Comparison of ENCODE assay signal across 9 cellular contexts in genomic region chr11:82718307-82718706, GRCh38. TPM values are rescaled to one million over a fixed set of nuclear protein-coding genes. Genes with fewer than 3 reads are reported as not detected.
DNase-seq lines count a peak whose midpoint lies in the region; ATAC-seq and TF ChIP-seq lines count a peak whose summit lies in the region.
"Had no signal": no experiment of that assay in that cellular context is flagged by ENCODE, and none has a peak within 500 bp of the region (broad histone marks: within the 10 kb centered on the region; RNA-seq: fewer than 3 reads in every experiment).

No MANE protein-coding gene starts in this region.

- DNase-seq in DMS79 treated with DMSO at 0.1 percent for 48 hours (lab: John Stamatoyannopoulos, UW) (peak; percentile 11), DMS79 (lab: John Stamatoyannopoulos, UW) (no peak), GM23248 (peak; percentile 82), NCI-H1694 (lab: John Stamatoyannopoulos, UW) (peak; percentile 53), Right ventricle myocardium superior (no peak), prostate gland (ENCODE audit: low spot score) (no peak)
- peak; percentile 34 for DNase-seq in activated CD8-positive, alpha-beta T cell treated with anti-CD3 and anti-CD28 coated beads for 36 hours

- no peaks in the 10 kb centered on the region for H3K36me3 Mint-ChIP-seq in activated CD8-positive, alpha-beta T cell treated with anti-CD3 and anti-CD28 coated beads for 36 hours (ENCODE audit: low read depth)

- H2AFZ ChIP-seq in GM23248 = peak overlapping the region; percentile 25; the same call in 1 of the 2 replicates

- 23 to 24% methylated on average over 5 of the region's 5 CpGs for WGBS in GM23248 (ENCODE audit: low coverage in 1 of 2, low lambda C conversion rate in 2 of 2, missing lambda C conversion rate in 2 of 2), 2 experiments
- 14% methylated on average over 5 of the region's 5 CpGs for WGBS in prostate gland

- no peaks in the 10 kb centered on the region for H3K9me3 Mint-ChIP-seq in activated CD8-positive, alpha-beta T cell treated with anti-CD3 and anti-CD28 coated beads for 36 hours

- no peaks in the 10 kb centered on the region for H3K9me2 ChIP-seq in GM23248 (ENCODE audit: insufficient read depth)

- H3K4me1 Mint-ChIP-seq in activated CD8-positive, alpha-beta T cell treated with anti-CD3 and anti-CD28 coated beads for 36 hours (ENCODE audit: low read depth) = no peaks in the 10 kb centered on the region

- no peak overlapping the region for H3K27ac Mint-ChIP-seq in activated CD8-positive, alpha-beta T cell treated with anti-CD3 and anti-CD28 coated beads for 36 hours

- H3K4me3 Mint-ChIP-seq in activated CD8-positive, alpha-beta T cell treated with anti-CD3 and anti-CD28 coated beads for 36 hours = no peak overlapping the region

- H3K9me3 ChIP-seq in GM23248 (ENCODE audit: low read depth) = no peaks in the 10 kb centered on the region
- no peaks in the 10 kb centered on the region for H3K9me3 ChIP-seq in prostate gland
- H3K9me3 ChIP-seq: BLaER1 treated with 17β-estradiol and CSF1 and Interleukin-3, amounts not matched to agents 10 nM and 100 nM had no signal

- no peaks in the 10 kb centered on the region for H3F3A ChIP-seq in GM23248 (ENCODE audit: insufficient read depth)

- POLR2A ChIA-PET in activated CD8-positive, alpha-beta T cell treated with anti-CD3 and anti-CD28 coated beads for 36 hours (lab: Charles Lee) = no interaction called here

- peaks cover 9% of the 10 kb centered on the region for H3K27me3 ChIP-seq in GM23248 (replicated peaks; ENCODE audit: insufficient read depth)
- H3K27me3 ChIP-seq in prostate gland (replicated peaks; ENCODE audit: insufficient read depth) = no peaks in the 10 kb centered on the region
- H3K27me3 ChIP-seq: BLaER1 treated with 17β-estradiol and CSF1 and Interleukin-3, amounts not matched to agents 10 nM and 100 nM had no signal

- H3K27me3 Mint-ChIP-seq in activated CD8-positive, alpha-beta T cell treated with anti-CD3 and anti-CD28 coated beads for 36 hours = peaks cover 1% of the 10 kb centered on the region

- H3K4me2 ChIP-seq in GM23248 (ENCODE audit: unreplicated experiment) = no peak overlapping the region
- H3K4me2 ChIP-seq: BLaER1 treated with 17β-estradiol and CSF1 and Interleukin-3, amounts not matched to agents 10 nM and 100 nM had no signal

- CTCF ChIA-PET in activated CD8-positive, alpha-beta T cell treated with anti-CD3 and anti-CD28 coated beads for 36 hours (lab: Charles Lee) = interaction anchor here (0.6 to 4.1 kb wide), 15 partner anchors 12 to 1096 kb away, joined by 3 to 23 read pairs (median 6); partner anchors contain the start of genes DDIAS and FAM181B

- no peak for TF ChIP-seq POLR2A in prostate gland (IDR thresholded peaks at IDR 0.05)

- in situ Hi-C loops in GM23248 (cut with MboI) = no loop called here

- H3K9ac ChIP-seq in GM23248 = no peak overlapping the region
- H3K9ac ChIP-seq: BLaER1 treated with 17β-estradiol and CSF1 and Interleukin-3, amounts not matched to agents 10 nM and 100 nM had no signal

- peak; percentile 78 for TF ChIP-seq CTCF in activated CD8-positive, alpha-beta T cell treated with anti-CD3 and anti-CD28 coated beads for 36 hours (IDR thresholded peaks at IDR 0.05)
- peak; percentile 42 to 76 (median 56) for TF ChIP-seq CTCF in prostate gland (IDR thresholded peaks at IDR 0.05)

- no peak overlapping the region for H3K27ac ChIP-seq in GM23248
- no peak overlapping the region for H3K27ac ChIP-seq in prostate gland
- H3K27ac ChIP-seq: BLaER1 treated with 17β-estradiol and CSF1 and Interleukin-3, amounts not matched to agents 10 nM and 100 nM had no signal

- H3K36me3 ChIP-seq in GM23248 (ENCODE audit: low read depth) = no peaks in the 10 kb centered on the region
- H3K36me3 ChIP-seq in prostate gland = no peaks in the 10 kb centered on the region
- H3K36me3 ChIP-seq: BLaER1 treated with 17β-estradiol and CSF1 and Interleukin-3, amounts not matched to agents 10 nM and 100 nM had no signal

- H3K4me1 ChIP-seq in GM23248 (ENCODE audit: insufficient read depth) (peaks cover 6% of the 10 kb centered on the region; the same call in 1 of the 2 replicates), prostate gland (replicated peaks) (no peaks in the 10 kb centered on the region)

- H3K79me2 ChIP-seq in GM23248 (ENCODE audit: insufficient read depth) = no peaks in the 10 kb centered on the region

- no peaks in the 10 kb centered on the region for H4K20me1 ChIP-seq in GM23248 (ENCODE audit: insufficient read depth)
- H4K20me1 ChIP-seq: BLaER1 treated with 17β-estradiol and CSF1 and Interleukin-3, amounts not matched to agents 10 nM and 100 nM had no signal

- peak; percentile 45 for ATAC-seq in activated CD8-positive, alpha-beta T cell treated with anti-CD3 and anti-CD28 coated beads for 36 hours
- peak; percentile 79 for ATAC-seq in Right ventricle myocardium superior (ENCODE audit: poor library complexity)
- no peak for ATAC-seq in GM18861 (IDR thresholded peaks at IDR 0.05; ENCODE audit: unreplicated experiment)

- H3K4me3 ChIP-seq in GM23248 = no peak overlapping the region
- no peak overlapping the region for H3K4me3 ChIP-seq in prostate gland
- H3K4me3 ChIP-seq: BLaER1 treated with 17β-estradiol and CSF1 and Interleukin-3, amounts not matched to agents 10 nM and 100 nM had no signal

- intact Hi-C loops in activated CD8-positive, alpha-beta T cell treated with anti-CD3 and anti-CD28 coated beads for 36 hours (cut with micrococcal nuclease) = loop anchor here (2.0 kb wide), 1 partner anchor 144 kb away; no protein-coding TSS in a partner anchor
- intact Hi-C loops in Right ventricle myocardium superior (cut with DNase I) (loop anchor here (10.0 kb wide), 1 partner anchor 146 kb away; no protein-coding TSS in a partner anchor), prostate gland (cut with DNase I) (loop anchor here (10.0 kb wide), 1 partner anchor 1096 kb away; no protein-coding TSS in a partner anchor)

RNA-seq across cellular contexts. Expression of gene FAM181B, which starts 15.4 kb away (rescaled TPM):
- not detected in 2 replicates for total RNA-seq in GM23248 (2014; rRNA removed; shearing (Covaris generic))
- not detected in 2 replicates for polyA plus RNA-seq in GM23248 (2016; fragmentation: Nextera tagmentation; extraction: Ambion mirVana)
- not detected for total RNA-seq in activated CD8-positive, alpha-beta T cell treated with anti-CD3 and anti-CD28 coated beads for 36 hours
- 0.13 TPM for total RNA-seq in Right ventricle myocardium superior
- total RNA-seq in prostate gland = 1 to 10 TPM in 1 of 2 donors, under 1 TPM in 1; 0.85 to 2.0 TPM

Comparison
In these comparisons a context has a peak if more than half of its experiments do, and no peak if none do; other contexts are left out.
1. DNase-seq: peak in DMS79 treated with DMSO at 0.1 percent for 48 hours (single experiment), GM23248 (single experiment), NCI-H1694 (single experiment) and activated CD8-positive, alpha-beta T cell treated with anti-CD3 and anti-CD28 coated beads for 36 hours (single experiment); none in DMS79 (single experiment), Right ventricle myocardium superior (single experiment) and prostate gland (single experiment).